Comparison of ENCODE assay signal across 14 cellular contexts in genomic region chr22:31475778-31476177, GRCh38. TPM values are rescaled to one million over a fixed set of nuclear protein-coding genes. Genes with fewer than 3 reads are reported as not detected.
DNase-seq lines count a peak whose midpoint lies in the region; ATAC-seq and TF ChIP-seq lines count a peak whose summit lies in the region.
"Had no signal": no experiment of that assay in that cellular context is flagged by ENCODE, and none has a peak within 500 bp of the region (broad histone marks: within the 10 kb centered on the region; RNA-seq: fewer than 3 reads in every experiment).

No MANE protein-coding gene starts in this region.

- no peak for TF ChIP-seq POLR2A in IMR-90 (IDR thresholded peaks at IDR 0.05; ENCODE audit: low read depth, low read length)

- no peaks in the 10 kb centered on the region for H3K27me3 Mint-ChIP-seq in activated CD4-positive, alpha-beta T cell treated with anti-CD3 and anti-CD28 coated beads, Interleukin-2, amount 10 ng/mL, durations not matched to agents 24 days and 14 days
- H3K27me3 Mint-ChIP-seq in memory B cell: no peaks in the 10 kb centered on the region
- H3K27me3 Mint-ChIP-seq: CD4-positive, alpha-beta T cell had no signal

- no peak overlapping the region for H3K4me2 ChIP-seq in IMR-90 (ENCODE audit: low read depth, low read length)
- H3K4me2 ChIP-seq: BLaER1 treated with 17β-estradiol and CSF1 and Interleukin-3, amounts not matched to agents 10 nM and 100 nM had no signal

- no peak overlapping the region for H2BK15ac ChIP-seq in IMR-90 (ENCODE audit: low read depth, low read length)

- no peak overlapping the region for H3K56ac ChIP-seq in IMR-90 (ENCODE audit: extremely low read depth, insufficient read depth, low read length)

- POLR2A ChIA-PET in IMR-90 (lab: Charles Lee; ENCODE audit: unreplicated experiment): no interaction called here

- no peak overlapping the region for H3K4me3 Mint-ChIP-seq in activated CD4-positive, alpha-beta T cell treated with anti-CD3 and anti-CD28 coated beads, Interleukin-2, amount 10 ng/mL, durations not matched to agents 24 days and 14 days
- no peak overlapping the region for H3K4me3 Mint-ChIP-seq in memory B cell
- no peak overlapping the region for H3K4me3 Mint-ChIP-seq in stimulated activated effector memory CD8-positive, alpha-beta T cell treated with anti-CD3 and anti-CD28 coated beads, Interleukin-12 subunit alpha, Interleukin-12 subunit beta, amount 100 ng/mL, for 72 hours
- H3K4me3 Mint-ChIP-seq: CD4-positive, alpha-beta T cell had no signal

- no peak overlapping the region for H3K4ac ChIP-seq in IMR-90 (ENCODE audit: low read depth, low read length)

- H3K9ac ChIP-seq in IMR-90 (ENCODE audit: low read depth, low read length): no peak overlapping the region
- H3K9ac ChIP-seq: BLaER1 treated with 17β-estradiol and CSF1 and Interleukin-3, amounts not matched to agents 10 nM and 100 nM had no signal

- H3K36me3 Mint-ChIP-seq in activated CD4-positive, alpha-beta T cell treated with anti-CD3 and anti-CD28 coated beads, Interleukin-2, amount 10 ng/mL, durations not matched to agents 24 days and 14 days (ENCODE audit: low read depth): peaks cover 61% of the 10 kb centered on the region
- H3K36me3 Mint-ChIP-seq in memory B cell: peaks cover 4% of the 10 kb centered on the region
- peaks cover 95% of the 10 kb centered on the region for H3K36me3 Mint-ChIP-seq in stimulated activated effector memory CD8-positive, alpha-beta T cell treated with anti-CD3 and anti-CD28 coated beads, Interleukin-12 subunit alpha, Interleukin-12 subunit beta, amount 100 ng/mL, for 72 hours

- H4K8ac ChIP-seq in IMR-90 (ENCODE audit: low read depth in 2 of 2, low read length in 2 of 2): no peak overlapping the region

- H3K9me1 ChIP-seq in IMR-90 (ENCODE audit: insufficient read depth, low read length): 0 out of 2 replicates have a peak, but pooled peaks cover 3% of the 10 kb centered on the region

- in situ Hi-C loops in IMR-90 (cut with MboI; ENCODE audit: low sequenced_read_pairs): no loop called here

- H3K14ac ChIP-seq in IMR-90 (replicated peaks; ENCODE audit: low read depth, low read length): no peak overlapping the region

- TF ChIP-seq RAD21 in IMR-90 (IDR thresholded peaks at IDR 0.05; ENCODE audit: low read length): no peak

- no peak for DNase-seq in activated CD4-positive, alpha-beta T cell treated with anti-CD3 and anti-CD28 coated beads, Interleukin-2, amount 10 ng/mL, durations not matched to agents 24 days and 14 days
- no peak for DNase-seq in activated CD4-positive, alpha-beta T cell treated with anti-CD3 and anti-CD28 coated beads for 1 hour
- DNase-seq in IMR-90 (no peak), memory B cell (ENCODE audit: low spot score in 2 of 2) (no peak)
- DNase-seq in stimulated activated effector memory CD8-positive, alpha-beta T cell treated with anti-CD3 and anti-CD28 coated beads, Interleukin-12 subunit alpha, Interleukin-12 subunit beta, amount 100 ng/mL, for 72 hours (ENCODE audit: low spot score in 2 of 2): no peak
- DNase-seq in effector memory CD4-positive, alpha-beta T cell: no peak
- DNase-seq: 8988T; Calu3; CD4-positive, alpha-beta T cell; DMS 273 treated with DMSO at 0.1 percent for 48 hours had no signal

- no peaks in the 10 kb centered on the region for H3K9me3 Mint-ChIP-seq in activated CD4-positive, alpha-beta T cell treated with anti-CD3 and anti-CD28 coated beads, Interleukin-2, amount 10 ng/mL, durations not matched to agents 24 days and 14 days
- no peaks in the 10 kb centered on the region for H3K9me3 Mint-ChIP-seq in memory B cell
- no peaks in the 10 kb centered on the region for H3K9me3 Mint-ChIP-seq in stimulated activated effector memory CD8-positive, alpha-beta T cell treated with anti-CD3 and anti-CD28 coated beads, Interleukin-12 subunit alpha, Interleukin-12 subunit beta, amount 100 ng/mL, for 72 hours
- H3K9me3 Mint-ChIP-seq: CD4-positive, alpha-beta T cell had no signal

- intact Hi-C loops in activated CD4-positive, alpha-beta T cell treated with anti-CD3 and anti-CD28 coated beads, Interleukin-2, amount 10 ng/mL, durations not matched to agents 24 days and 14 days (cut with micrococcal nuclease): no loop called here
- intact Hi-C loops in IMR-90 (cut with micrococcal nuclease): no loop called here

- peak overlapping the region; percentile 31 for H2BK5ac ChIP-seq in IMR-90 (ENCODE audit: low read depth, low read length, poor library complexity, severe bottlenecking)

- no peak overlapping the region for H3K4me3 ChIP-seq in IMR-90 (ENCODE audit: insufficient read depth, low read depth, low read length)
- no peak overlapping the region for H3K4me3 ChIP-seq in effector memory CD4-positive, alpha-beta T cell (ENCODE audit: insufficient read depth, low read depth, low read length, poor library complexity, severe bottlenecking)
- H3K4me3 ChIP-seq: BLaER1 treated with 17β-estradiol and CSF1 and Interleukin-3, amounts not matched to agents 10 nM and 100 nM had no signal

- no TSS peak for BruUV-seq in IMR-90 (replicated peaks; lab: Mats Ljungman, UMichigan)

- dilution Hi-C loops in IMR-90 (cut with HindIII; ENCODE audit: low sequenced_read_pairs, unreplicated experiment): no loop called here

- H2AK9ac ChIP-seq in IMR-90 (replicated peaks; ENCODE audit: low read depth, low read length, poor library complexity): no peak overlapping the region

- H3K27ac ChIP-seq in IMR-90 (ENCODE audit: insufficient read depth, low read length): peak overlapping the region; percentile 63
- H3K27ac ChIP-seq in effector memory CD4-positive, alpha-beta T cell (ENCODE audit: insufficient read depth, low read length, poor library complexity, severe bottlenecking): no peak overlapping the region
- H3K27ac ChIP-seq: BLaER1 treated with 17β-estradiol and CSF1 and Interleukin-3, amounts not matched to agents 10 nM and 100 nM had no signal

- peaks cover 2% of the 10 kb centered on the region; the same call in 1 of the 2 replicates for H3K4me1 ChIP-seq in IMR-90 (ENCODE audit: control insufficient read depth, insufficient read depth, low read length)
- H3K4me1 ChIP-seq in effector memory CD4-positive, alpha-beta T cell (ENCODE audit: control insufficient read depth, insufficient read depth, low read length, poor library complexity, severe bottlenecking): no peaks in the 10 kb centered on the region

- WGBS in IMR-90 (ENCODE audit: extremely low coverage in 2 of 2, insufficient read length in 1 of 2), 2 experiments: no CpG with 5 or more reads among the region's 3 CpGs

- H2BK20ac ChIP-seq in IMR-90 (ENCODE audit: low read depth, low read length): no peak overlapping the region

- no peak overlapping the region for H4K5ac ChIP-seq in IMR-90 (ENCODE audit: low read depth, low read length)

- no peak overlapping the region for H2AFZ ChIP-seq in IMR-90 (replicated peaks; ENCODE audit: low read length, poor library complexity)

- H2AK5ac ChIP-seq in IMR-90 (ENCODE audit: low read depth, low read length): no peak overlapping the region

- no peak overlapping the region for H2BK120ac ChIP-seq in IMR-90 (ENCODE audit: low read depth, low read length)

- peaks cover 23% of the 10 kb centered on the region for H3K36me3 ChIP-seq in IMR-90 (ENCODE audit: control insufficient read depth, insufficient read depth, low read length)
- H3K36me3 ChIP-seq in effector memory CD4-positive, alpha-beta T cell (ENCODE audit: control insufficient read depth, insufficient read depth, low read length): peaks cover 5% of the 10 kb centered on the region

- H3K27me3 ChIP-seq in IMR-90 (ENCODE audit: control insufficient read depth, insufficient read depth, low read length): no peaks in the 10 kb centered on the region
- no peaks in the 10 kb centered on the region for H3K27me3 ChIP-seq in effector memory CD4-positive, alpha-beta T cell (replicated peaks; ENCODE audit: control insufficient read depth, insufficient read depth, low read length, poor library complexity, severe bottlenecking)
- H3K27me3 ChIP-seq: BLaER1 treated with 17β-estradiol and CSF1 and Interleukin-3, amounts not matched to agents 10 nM and 100 nM had no signal

- TF ChIP-seq CTCF in IMR-90 (conservative IDR thresholded peaks at IDR 0.05; ENCODE audit: low read depth, low read length): no peak

- H3K27ac Mint-ChIP-seq in activated CD4-positive, alpha-beta T cell treated with anti-CD3 and anti-CD28 coated beads, Interleukin-2, amount 10 ng/mL, durations not matched to agents 24 days and 14 days: peak overlapping the region; percentile 57
- H3K27ac Mint-ChIP-seq in memory B cell: peak overlapping the region; percentile 50
- H3K27ac Mint-ChIP-seq in stimulated activated effector memory CD8-positive, alpha-beta T cell treated with anti-CD3 and anti-CD28 coated beads, Interleukin-12 subunit alpha, Interleukin-12 subunit beta, amount 100 ng/mL, for 72 hours: peak overlapping the region; percentile 17
- H3K27ac Mint-ChIP-seq: CD4-positive, alpha-beta T cell had no signal

- H3K18ac ChIP-seq in IMR-90 (ENCODE audit: low read depth, low read length): no peak overlapping the region

- H3K79me1 ChIP-seq in IMR-90 (ENCODE audit: low read depth in 1 of 2, low read length in 2 of 2): peaks cover 35 to 60% of the 10 kb centered on the region in 2 experiments

- CTCF ChIA-PET in IMR-90 (lab: Yijun Ruan, JAX): interaction anchor here (0.7 kb wide), 1 partner anchor 306 kb away, joined by 4 read pairs; no protein-coding TSS in a partner anchor

- H3K9me3 ChIP-seq in IMR-90 (ENCODE audit: control insufficient read depth, insufficient read depth, low read length): no peaks in the 10 kb centered on the region
- no peaks in the 10 kb centered on the region for H3K9me3 ChIP-seq in effector memory CD4-positive, alpha-beta T cell (ENCODE audit: control insufficient read depth, low read length)
- H3K9me3 ChIP-seq: BLaER1 treated with 17β-estradiol and CSF1 and Interleukin-3, amounts not matched to agents 10 nM and 100 nM had no signal

- no peak overlapping the region for H4K91ac ChIP-seq in IMR-90 (ENCODE audit: insufficient read depth, low read depth, low read length)

- H3K23ac ChIP-seq in IMR-90 (ENCODE audit: low read depth, low read length): no peak overlapping the region

- peaks cover 28% of the 10 kb centered on the region for H4K20me1 ChIP-seq in IMR-90 (ENCODE audit: insufficient read depth, low read length)

- H3K4me1 Mint-ChIP-seq in activated CD4-positive, alpha-beta T cell treated with anti-CD3 and anti-CD28 coated beads, Interleukin-2, amount 10 ng/mL, durations not matched to agents 24 days and 14 days: peaks cover 27% of the 10 kb centered on the region
- H3K4me1 Mint-ChIP-seq in memory B cell: peaks cover 8% of the 10 kb centered on the region
- peaks cover 13% of the 10 kb centered on the region for H3K4me1 Mint-ChIP-seq in stimulated activated effector memory CD8-positive, alpha-beta T cell treated with anti-CD3 and anti-CD28 coated beads, Interleukin-12 subunit alpha, Interleukin-12 subunit beta, amount 100 ng/mL, for 72 hours

- ATAC-seq in IMR-90 (ENCODE audit: low read depth): no peak
- ATAC-seq in memory B cell (ENCODE audit: low read depth): no peak
- no peak for ATAC-seq in stimulated activated effector memory CD8-positive, alpha-beta T cell treated with anti-CD3 and anti-CD28 coated beads, Interleukin-12 subunit alpha, Interleukin-12 subunit beta, amount 100 ng/mL, for 72 hours
- no peak for ATAC-seq in HG03025 (IDR thresholded peaks at IDR 0.05; ENCODE audit: low FRiP score, unreplicated experiment)
- ATAC-seq: HCT116, HepG2 had no signal

RNA-seq across cellular contexts. Expression of gene EIF4ENIF1, which starts 13.9 kb away (rescaled TPM):
- 78.1 and 85.6 TPM in 2 replicates for total RNA-seq in activated CD4-positive, alpha-beta T cell treated with anti-CD3 and anti-CD28 coated beads, Interleukin-2, amount 10 ng/mL, durations not matched to agents 24 days and 14 days
- 14.7 and 16.4 TPM in 2 replicates for total RNA-seq in IMR-90 (2012; rRNA removed)
- polyA plus RNA-seq in IMR-90 (2012; rRNA removed): 16.0 and 17.2 TPM in 2 replicates
- 7.8 and 8.1 TPM in 2 replicates for polyA plus RNA-seq in IMR-90 (2012; cell fraction: cytosol; rRNA removed)
- polyA plus RNA-seq in IMR-90 (2012; cell fraction: nucleus; rRNA removed; ENCODE audit: low replicate concordance): 22.6 and 39.0 TPM in 2 replicates

RNA-seq across cellular contexts. Expression of gene SFI1, which starts 20.6 kb away (rescaled TPM):
- total RNA-seq in activated CD4-positive, alpha-beta T cell treated with anti-CD3 and anti-CD28 coated beads, Interleukin-2, amount 10 ng/mL, durations not matched to agents 24 days and 14 days: 321 and 352 TPM in 2 replicates
- total RNA-seq in IMR-90 (2012; rRNA removed): 8.9 and 9.9 TPM in 2 replicates
- 12.0 and 12.3 TPM in 2 replicates for polyA plus RNA-seq in IMR-90 (2012; rRNA removed)
- 4.8 and 6.5 TPM in 2 replicates for polyA plus RNA-seq in IMR-90 (2012; cell fraction: cytosol; rRNA removed)
- 69.1 and 132 TPM in 2 replicates for polyA plus RNA-seq in IMR-90 (2012; cell fraction: nucleus; rRNA removed; ENCODE audit: low replicate concordance)

Comparison
In these comparisons a context has a peak if more than half of its experiments do, and no peak if none do; other contexts are left out.
1. RNA of gene SFI1, which starts 20.6 kb away (total RNA-seq): 321 to 352 TPM in activated CD4-positive, alpha-beta T cell treated with anti-CD3 and anti-CD28 coated beads, Interleukin-2, amount 10 ng/mL, durations not matched to agents 24 days and 14 days; 8.9 to 9.9 TPM in IMR-90; every median in the first group is over 10 times any median in the second.
2. Peak in every context shown above with its lines, with median percentiles within 50 percentile points of each other: H3K27ac Mint-ChIP-seq.